Comparison of ENCODE assay signal across 19 cellular contexts in genomic region chr6:133587841-133588240, GRCh38.
DNase-seq lines count a peak whose midpoint lies in the region; TF ChIP-seq lines count a peak whose summit lies in the region.
"Had no signal": no experiment of that assay in that cellular context is flagged by ENCODE, and none has a peak within 500 bp of the region (broad histone marks: within the 10 kb centered on the region; RNA-seq: fewer than 3 reads in every experiment).

No MANE protein-coding gene starts in this region.

- peaks cover 38% of the 10 kb centered on the region for H3K4me1 ChIP-seq in skeletal muscle satellite cell (ENCODE audit: control insufficient read depth, insufficient read depth, low read length)
- H3K4me1 ChIP-seq: colonic mucosa, lower lobe of right lung, psoas muscle, spleen, tibial artery had no signal

- DNase-seq in ELR (ENCODE audit: low read depth) (peak; percentile 54), amniotic stem cell (lab: John Stamatoyannopoulos, UW) (peak; percentile 19), fibroblast of the aortic adventitia (ENCODE audit: low read depth) (peak; percentile 75), nucleus accumbens (lab: John Stamatoyannopoulos, UW) (no peak), OCI-M1 (lab: John Stamatoyannopoulos, UW) (no peak)
- DNase-seq in activated naive CD4-positive, alpha-beta T cell treated with Interleukin-2 at 50 U/mL for 16 hours: no peak
- DNase-seq: activated CD4-positive, alpha-beta T cell treated with anti-CD3 and anti-CD28 coated beads for 36 hours; brain microvascular endothelial cell; colonic mucosa; hypothalamus; islet precursor cell; lower lobe of right lung; NCI-H1417; NCI-H524; psoas muscle; spleen; stimulated activated CD4-positive, alpha-beta T cell treated with anti-CD3 and anti-CD28 coated beads, Interleukin-4, amount 100 ng/mL, for 4 hours; tibial artery had no signal

- H3K4me3 ChIP-seq in fibroblast of the aortic adventitia (ENCODE audit: low read depth, low read length) (no peak overlapping the region), skeletal muscle satellite cell (ENCODE audit: low read length) (no peak overlapping the region)
- H3K4me3 ChIP-seq: colonic mucosa, lower lobe of right lung, psoas muscle, spleen, tibial artery had no signal

- H3K9ac ChIP-seq in skeletal muscle satellite cell (ENCODE audit: low read depth, low read length): peak overlapping the region; percentile 36

- no peaks in the 10 kb centered on the region for H3K27me3 ChIP-seq in skeletal muscle satellite cell (ENCODE audit: control insufficient read depth, insufficient read depth, low read length)
- H3K27me3 ChIP-seq: brain microvascular endothelial cell, colonic mucosa, spleen, tibial artery had no signal

- no peaks in the 10 kb centered on the region for H3K9me3 ChIP-seq in skeletal muscle satellite cell (replicated peaks; ENCODE audit: low read length)
- H3K9me3 ChIP-seq: colonic mucosa, lower lobe of right lung, psoas muscle, spleen, tibial artery had no signal

- H3K4me2 ChIP-seq in skeletal muscle satellite cell (ENCODE audit: low read length): no peak overlapping the region

- no peaks in the 10 kb centered on the region for H3K36me3 ChIP-seq in skeletal muscle satellite cell (ENCODE audit: insufficient read depth, low read length)
- H3K36me3 ChIP-seq: brain microvascular endothelial cell, colonic mucosa, lower lobe of right lung, spleen, tibial artery had no signal

- no peak for TF ChIP-seq CTCF in fibroblast of the aortic adventitia (IDR thresholded peaks at IDR 0.05; ENCODE audit: insufficient read depth, low read length)

Comparison
In these comparisons a context has a peak if more than half of its experiments do, and no peak if none do; other contexts are left out.
1. DNase-seq: peak in ELR (single experiment), amniotic stem cell (single experiment) and fibroblast of the aortic adventitia (single experiment); none in nucleus accumbens (0 of 56), OCI-M1 (single experiment) and activated naive CD4-positive, alpha-beta T cell treated with Interleukin-2 at 50 U/mL for 16 hours (single experiment).